In genomic region chr3:196969001-196969659, GRCh38 we compare ENCODE assay signal across 1 cellular context.
TF ChIP-seq lines count a peak whose summit lies in the region.

No MANE protein-coding gene starts in this region.

TF ChIP-seq in HepG2, 621 proteins besides CTCF, POLR2A, EP300 and RAD21 (continues in another document):
- TF ChIP-seq ARID5B (CRISPR knock-in tag; IDR thresholded peaks at IDR 0.05): no peak
- no peak for TF ChIP-seq CHCHD3 (CRISPR knock-in tag; IDR thresholded peaks at IDR 0.05)
- TF ChIP-seq IRX3 (CRISPR knock-in tag; IDR thresholded peaks at IDR 0.05; ENCODE audit: borderline replicate concordance, low read depth): no peak
- no peak for TF ChIP-seq ZSCAN9 (CRISPR knock-in tag; IDR thresholded peaks at IDR 0.05; ENCODE audit: borderline replicate concordance)
- TF ChIP-seq RBFOX2 (IDR thresholded peaks at IDR 0.05; ENCODE audit: low read depth, low read length): peak; percentile 93
- TF ChIP-seq, protein P1, sequence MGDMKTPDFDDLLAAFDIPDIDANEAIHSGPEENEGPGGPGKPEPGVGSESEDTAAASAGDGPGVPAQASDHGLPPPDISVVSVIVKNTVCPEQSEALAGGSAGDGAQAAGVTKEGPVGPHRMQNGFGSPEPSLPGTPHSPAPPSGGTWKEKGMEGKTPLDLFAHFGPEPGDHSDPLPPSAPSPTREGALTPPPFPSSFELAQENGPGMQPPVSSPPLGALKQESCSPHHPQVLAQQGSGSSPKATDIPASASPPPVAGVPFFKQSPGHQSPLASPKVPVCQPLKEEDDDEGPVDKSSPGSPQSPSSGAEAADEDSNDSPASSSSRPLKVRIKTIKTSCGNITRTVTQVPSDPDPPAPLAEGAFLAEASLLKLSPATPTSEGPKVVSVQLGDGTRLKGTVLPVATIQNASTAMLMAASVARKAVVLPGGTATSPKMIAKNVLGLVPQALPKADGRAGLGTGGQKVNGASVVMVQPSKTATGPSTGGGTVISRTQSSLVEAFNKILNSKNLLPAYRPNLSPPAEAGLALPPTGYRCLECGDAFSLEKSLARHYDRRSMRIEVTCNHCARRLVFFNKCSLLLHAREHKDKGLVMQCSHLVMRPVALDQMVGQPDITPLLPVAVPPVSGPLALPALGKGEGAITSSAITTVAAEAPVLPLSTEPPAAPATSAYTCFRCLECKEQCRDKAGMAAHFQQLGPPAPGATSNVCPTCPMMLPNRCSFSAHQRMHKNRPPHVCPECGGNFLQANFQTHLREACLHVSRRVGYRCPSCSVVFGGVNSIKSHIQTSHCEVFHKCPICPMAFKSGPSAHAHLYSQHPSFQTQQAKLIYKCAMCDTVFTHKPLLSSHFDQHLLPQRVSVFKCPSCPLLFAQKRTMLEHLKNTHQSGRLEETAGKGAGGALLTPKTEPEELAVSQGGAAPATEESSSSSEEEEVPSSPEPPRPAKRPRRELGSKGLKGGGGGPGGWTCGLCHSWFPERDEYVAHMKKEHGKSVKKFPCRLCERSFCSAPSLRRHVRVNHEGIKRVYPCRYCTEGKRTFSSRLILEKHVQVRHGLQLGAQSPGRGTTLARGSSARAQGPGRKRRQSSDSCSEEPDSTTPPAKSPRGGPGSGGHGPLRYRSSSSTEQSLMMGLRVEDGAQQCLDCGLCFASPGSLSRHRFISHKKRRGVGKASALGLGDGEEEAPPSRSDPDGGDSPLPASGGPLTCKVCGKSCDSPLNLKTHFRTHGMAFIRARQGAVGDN (CRISPR knock-in tag; IDR thresholded peaks at IDR 0.05): peak; percentile 48
- TF ChIP-seq MAFF (IDR thresholded peaks at IDR 0.05; ENCODE audit: low read depth, low read length): no peak
- TF ChIP-seq MAZ (IDR thresholded peaks at IDR 0.05; ENCODE audit: borderline replicate concordance, low read depth, low read length): no peak
- TF ChIP-seq MAZ (CRISPR knock-in tag; IDR thresholded peaks at IDR 0.05; ENCODE audit: low read depth): no peak; the same call in 1 of the 2 replicates
- peak; percentile 45; the same call in 1 of the 2 replicates for TF ChIP-seq KDM2A (CRISPR knock-in tag; IDR thresholded peaks at IDR 0.05; ENCODE audit: borderline replicate concordance, low read depth)
- TF ChIP-seq AGO2 (optimal IDR thresholded peaks at IDR 0.05; ENCODE audit: low read depth, low read length): peak; percentile 76
- TF ChIP-seq GFI1 (CRISPR knock-in tag; IDR thresholded peaks at IDR 0.05; ENCODE audit: borderline replicate concordance): 0 out of 2 replicates have a peak, but pooled peaks have one; percentile 10
- TF ChIP-seq, protein P2, sequence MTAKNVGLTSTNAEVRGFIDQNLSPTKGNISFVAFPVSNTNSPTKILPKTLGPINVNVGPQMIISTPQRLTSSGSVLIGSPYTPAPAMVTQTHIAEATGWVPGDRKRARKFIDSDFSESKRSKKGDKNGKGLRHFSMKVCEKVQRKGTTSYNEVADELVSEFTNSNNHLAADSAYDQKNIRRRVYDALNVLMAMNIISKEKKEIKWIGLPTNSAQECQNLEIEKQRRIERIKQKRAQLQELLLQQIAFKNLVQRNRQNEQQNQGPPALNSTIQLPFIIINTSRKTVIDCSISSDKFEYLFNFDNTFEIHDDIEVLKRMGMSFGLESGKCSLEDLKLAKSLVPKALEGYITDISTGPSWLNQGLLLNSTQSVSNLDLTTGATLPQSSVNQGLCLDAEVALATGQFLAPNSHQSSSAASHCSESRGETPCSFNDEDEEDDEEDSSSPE (CRISPR knock-in tag; IDR thresholded peaks at IDR 0.05): 0 out of 2 replicates have a peak, but pooled peaks have one; percentile 4
- TF ChIP-seq, protein P3, sequence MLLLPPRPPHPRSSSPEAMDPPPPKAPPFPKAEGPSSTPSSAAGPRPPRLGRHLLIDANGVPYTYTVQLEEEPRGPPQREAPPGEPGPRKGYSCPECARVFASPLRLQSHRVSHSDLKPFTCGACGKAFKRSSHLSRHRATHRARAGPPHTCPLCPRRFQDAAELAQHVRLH (CRISPR knock-in tag; IDR thresholded peaks at IDR 0.05; ENCODE audit: borderline replicate concordance, low read depth): 0 out of 2 replicates have a peak, but pooled peaks have one; percentile 27
- no peak for TF ChIP-seq SOX6 (IDR thresholded peaks at IDR 0.05)
- 0 out of 2 replicates have a peak, but pooled peaks have one; percentile 21 for TF ChIP-seq SOX6 (CRISPR knock-in tag; IDR thresholded peaks at IDR 0.05)
- 0 out of 2 replicates have a peak, but pooled peaks have one; percentile 31 for TF ChIP-seq BRD4 (CRISPR knock-in tag; IDR thresholded peaks at IDR 0.05)
- 0 out of 2 replicates have a peak, but pooled peaks have one; percentile 66 for TF ChIP-seq HNRNPL (IDR thresholded peaks at IDR 0.05; ENCODE audit: low read depth, low read length)
- TF ChIP-seq, protein P4, sequence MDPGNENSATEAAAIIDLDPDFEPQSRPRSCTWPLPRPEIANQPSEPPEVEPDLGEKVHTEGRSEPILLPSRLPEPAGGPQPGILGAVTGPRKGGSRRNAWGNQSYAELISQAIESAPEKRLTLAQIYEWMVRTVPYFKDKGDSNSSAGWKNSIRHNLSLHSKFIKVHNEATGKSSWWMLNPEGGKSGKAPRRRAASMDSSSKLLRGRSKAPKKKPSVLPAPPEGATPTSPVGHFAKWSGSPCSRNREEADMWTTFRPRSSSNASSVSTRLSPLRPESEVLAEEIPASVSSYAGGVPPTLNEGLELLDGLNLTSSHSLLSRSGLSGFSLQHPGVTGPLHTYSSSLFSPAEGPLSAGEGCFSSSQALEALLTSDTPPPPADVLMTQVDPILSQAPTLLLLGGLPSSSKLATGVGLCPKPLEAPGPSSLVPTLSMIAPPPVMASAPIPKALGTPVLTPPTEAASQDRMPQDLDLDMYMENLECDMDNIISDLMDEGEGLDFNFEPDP (CRISPR knock-in tag; conservative IDR thresholded peaks at IDR 0.05): peak; percentile 69; the same call in 1 of the 2 replicates
- TF ChIP-seq, protein P5, sequence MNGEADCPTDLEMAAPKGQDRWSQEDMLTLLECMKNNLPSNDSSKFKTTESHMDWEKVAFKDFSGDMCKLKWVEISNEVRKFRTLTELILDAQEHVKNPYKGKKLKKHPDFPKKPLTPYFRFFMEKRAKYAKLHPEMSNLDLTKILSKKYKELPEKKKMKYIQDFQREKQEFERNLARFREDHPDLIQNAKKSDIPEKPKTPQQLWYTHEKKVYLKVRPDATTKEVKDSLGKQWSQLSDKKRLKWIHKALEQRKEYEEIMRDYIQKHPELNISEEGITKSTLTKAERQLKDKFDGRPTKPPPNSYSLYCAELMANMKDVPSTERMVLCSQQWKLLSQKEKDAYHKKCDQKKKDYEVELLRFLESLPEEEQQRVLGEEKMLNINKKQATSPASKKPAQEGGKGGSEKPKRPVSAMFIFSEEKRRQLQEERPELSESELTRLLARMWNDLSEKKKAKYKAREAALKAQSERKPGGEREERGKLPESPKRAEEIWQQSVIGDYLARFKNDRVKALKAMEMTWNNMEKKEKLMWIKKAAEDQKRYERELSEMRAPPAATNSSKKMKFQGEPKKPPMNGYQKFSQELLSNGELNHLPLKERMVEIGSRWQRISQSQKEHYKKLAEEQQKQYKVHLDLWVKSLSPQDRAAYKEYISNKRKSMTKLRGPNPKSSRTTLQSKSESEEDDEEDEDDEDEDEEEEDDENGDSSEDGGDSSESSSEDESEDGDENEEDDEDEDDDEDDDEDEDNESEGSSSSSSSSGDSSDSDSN (CRISPR knock-in tag; IDR thresholded peaks at IDR 0.05): 0 out of 2 replicates have a peak, but pooled peaks have one; percentile 13
- no peak for TF ChIP-seq HMG20A (CRISPR knock-in tag; IDR thresholded peaks at IDR 0.05; ENCODE audit: borderline replicate concordance)
- TF ChIP-seq, protein P6, sequence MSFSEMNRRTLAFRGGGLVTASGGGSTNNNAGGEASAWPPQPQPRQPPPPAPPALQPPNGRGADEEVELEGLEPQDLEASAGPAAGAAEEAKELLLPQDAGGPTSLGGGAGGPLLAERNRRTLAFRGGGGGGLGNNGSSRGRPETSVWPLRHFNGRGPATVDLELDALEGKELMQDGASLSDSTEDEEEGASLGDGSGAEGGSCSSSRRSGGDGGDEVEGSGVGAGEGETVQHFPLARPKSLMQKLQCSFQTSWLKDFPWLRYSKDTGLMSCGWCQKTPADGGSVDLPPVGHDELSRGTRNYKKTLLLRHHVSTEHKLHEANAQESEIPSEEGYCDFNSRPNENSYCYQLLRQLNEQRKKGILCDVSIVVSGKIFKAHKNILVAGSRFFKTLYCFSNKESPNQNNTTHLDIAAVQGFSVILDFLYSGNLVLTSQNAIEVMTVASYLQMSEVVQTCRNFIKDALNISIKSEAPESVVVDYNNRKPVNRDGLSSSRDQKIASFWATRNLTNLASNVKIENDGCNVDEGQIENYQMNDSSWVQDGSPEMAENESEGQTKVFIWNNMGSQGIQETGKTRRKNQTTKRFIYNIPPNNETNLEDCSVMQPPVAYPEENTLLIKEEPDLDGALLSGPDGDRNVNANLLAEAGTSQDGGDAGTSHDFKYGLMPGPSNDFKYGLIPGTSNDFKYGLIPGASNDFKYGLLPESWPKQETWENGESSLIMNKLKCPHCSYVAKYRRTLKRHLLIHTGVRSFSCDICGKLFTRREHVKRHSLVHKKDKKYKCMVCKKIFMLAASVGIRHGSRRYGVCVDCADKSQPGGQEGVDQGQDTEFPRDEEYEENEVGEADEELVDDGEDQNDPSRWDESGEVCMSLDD (CRISPR knock-in tag; IDR thresholded peaks at IDR 0.05; ENCODE audit: borderline replicate concordance): peak; percentile 73; the same call in 1 of the 2 replicates
- TF ChIP-seq, protein P7, sequence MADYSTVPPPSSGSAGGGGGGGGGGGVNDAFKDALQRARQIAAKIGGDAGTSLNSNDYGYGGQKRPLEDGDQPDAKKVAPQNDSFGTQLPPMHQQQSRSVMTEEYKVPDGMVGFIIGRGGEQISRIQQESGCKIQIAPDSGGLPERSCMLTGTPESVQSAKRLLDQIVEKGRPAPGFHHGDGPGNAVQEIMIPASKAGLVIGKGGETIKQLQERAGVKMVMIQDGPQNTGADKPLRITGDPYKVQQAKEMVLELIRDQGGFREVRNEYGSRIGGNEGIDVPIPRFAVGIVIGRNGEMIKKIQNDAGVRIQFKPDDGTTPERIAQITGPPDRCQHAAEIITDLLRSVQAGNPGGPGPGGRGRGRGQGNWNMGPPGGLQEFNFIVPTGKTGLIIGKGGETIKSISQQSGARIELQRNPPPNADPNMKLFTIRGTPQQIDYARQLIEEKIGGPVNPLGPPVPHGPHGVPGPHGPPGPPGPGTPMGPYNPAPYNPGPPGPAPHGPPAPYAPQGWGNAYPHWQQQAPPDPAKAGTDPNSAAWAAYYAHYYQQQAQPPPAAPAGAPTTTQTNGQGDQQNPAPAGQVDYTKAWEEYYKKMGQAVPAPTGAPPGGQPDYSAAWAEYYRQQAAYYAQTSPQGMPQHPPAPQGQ (CRISPR knock-in tag; IDR thresholded peaks at IDR 0.05; ENCODE audit: borderline replicate concordance): no peak
- TF ChIP-seq TAF1 (CRISPR knock-in tag; IDR thresholded peaks at IDR 0.05): peak; percentile 26; the same call in 1 of the 2 replicates
- TF ChIP-seq CBX2 (IDR thresholded peaks at IDR 0.05; ENCODE audit: low read depth, low read length): no peak
- TF ChIP-seq CBX2 (CRISPR knock-in tag; IDR thresholded peaks at IDR 0.05; ENCODE audit: low read depth): no peak
- TF ChIP-seq ZNF576 (CRISPR knock-in tag; IDR thresholded peaks at IDR 0.05): peak; percentile 66; the same call in 1 of the 2 replicates
- TF ChIP-seq DNMT1 (CRISPR knock-in tag; IDR thresholded peaks at IDR 0.05): no peak
- TF ChIP-seq POGK (CRISPR knock-in tag; conservative IDR thresholded peaks at IDR 0.05): peak; percentile 32; the same call in 1 of the 2 replicates
- 0 out of 2 replicates have a peak, but pooled peaks have one; percentile 7 for TF ChIP-seq ATF3 (CRISPR knock-in tag; IDR thresholded peaks at IDR 0.05)
- TF ChIP-seq ZNF547 (CRISPR knock-in tag; IDR thresholded peaks at IDR 0.05): peak; percentile 11; the same call in 1 of the 2 replicates
- TF ChIP-seq RFXANK (CRISPR knock-in tag; IDR thresholded peaks at IDR 0.05): no peak
